1 cellular context compared by ENCODE assay signal in the genomic region with DNA sequence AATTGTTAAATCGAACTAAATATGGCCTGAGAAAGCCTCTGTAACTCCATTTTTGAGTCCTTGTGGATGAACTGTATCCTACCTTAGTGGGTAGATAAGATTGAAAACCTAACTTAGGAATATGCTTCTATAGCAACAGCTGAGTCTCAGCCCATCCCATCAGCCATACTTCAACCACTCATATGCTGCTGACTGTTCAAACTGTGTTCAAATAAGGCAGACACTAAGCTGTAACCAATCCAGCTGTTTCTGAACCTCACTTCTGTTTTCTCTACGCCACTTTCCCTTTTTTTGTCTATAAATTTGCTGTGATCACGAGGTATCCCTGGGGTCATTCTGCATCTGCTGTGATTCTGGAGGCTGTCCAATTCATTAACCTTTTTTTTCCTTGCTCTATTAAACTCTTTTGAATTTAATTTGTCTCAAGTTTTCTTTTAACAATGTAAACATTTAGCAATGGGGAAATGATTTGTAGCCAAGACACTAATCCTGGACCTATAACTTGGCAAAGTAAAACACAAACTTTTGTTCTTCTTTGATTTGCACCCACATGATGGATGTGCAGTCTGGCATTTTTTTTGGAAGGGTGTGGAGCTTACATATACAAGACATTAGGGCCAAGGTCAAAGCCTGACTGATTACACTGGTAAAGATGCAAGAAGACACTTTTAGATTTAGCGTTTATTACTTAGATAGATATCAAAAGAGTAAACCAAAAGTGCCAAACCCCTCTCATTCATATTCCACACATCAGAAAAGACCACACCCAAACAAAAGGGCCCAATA.
TF ChIP-seq lines count a peak whose summit lies in the region.

No MANE protein-coding gene starts in this region.

TF ChIP-seq in endothelial cell of umbilical vein, 7 proteins besides CTCF, POLR2A, EP300 and RAD21:
- TF ChIP-seq FOS (IDR thresholded peaks at IDR 0.05; ENCODE audit: borderline replicate concordance, insufficient read depth, low read length) (no peak), EZH2 (IDR thresholded peaks at IDR 0.05; ENCODE audit: borderline replicate concordance, low read depth, low read length, severe bottlenecking) (no peak), GATA2 (IDR thresholded peaks at IDR 0.05; ENCODE audit: insufficient read depth, insufficient read length, low read depth, low read length) (no peak), POLR2AphosphoS5 (IDR thresholded peaks at IDR 0.05; ENCODE audit: insufficient read depth, low read depth, low read length) (no peak), MYC (IDR thresholded peaks at IDR 0.05; ENCODE audit: low read depth, low read length) (no peak), JUN (IDR thresholded peaks at IDR 0.05; ENCODE audit: borderline replicate concordance, insufficient read depth, insufficient read length, low read depth) (no peak)
- TF ChIP-seq, protein P1, sequence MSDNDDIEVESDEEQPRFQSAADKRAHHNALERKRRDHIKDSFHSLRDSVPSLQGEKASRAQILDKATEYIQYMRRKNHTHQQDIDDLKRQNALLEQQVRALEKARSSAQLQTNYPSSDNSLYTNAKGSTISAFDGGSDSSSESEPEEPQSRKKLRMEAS (IDR thresholded peaks at IDR 0.05; ENCODE audit: insufficient read depth, insufficient read length): no peak
